1 cellular context compared by ENCODE assay signal in the genomic region with DNA sequence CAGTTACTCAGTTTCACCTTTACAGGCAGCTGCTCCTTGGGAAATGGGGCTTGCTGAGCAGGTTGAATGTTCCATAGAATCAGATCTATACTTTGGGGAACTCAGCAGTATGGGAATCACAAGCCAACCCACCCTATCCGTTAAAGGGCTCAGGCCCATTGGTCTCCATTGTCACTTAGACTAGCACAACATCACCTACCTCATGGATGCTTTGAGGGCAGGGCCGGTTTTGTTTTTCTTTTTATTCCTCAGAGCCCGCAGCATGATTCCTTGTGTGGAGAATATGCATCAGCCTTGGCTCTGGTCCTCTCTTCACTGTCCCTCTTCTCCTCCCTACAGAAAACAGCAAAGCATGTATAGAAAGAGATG.
TF ChIP-seq lines count a peak whose summit lies in the region.

No MANE protein-coding gene starts in this region.

TF ChIP-seq in GM23338, 12 proteins besides CTCF, POLR2A, EP300 and RAD21:
- no peak for TF ChIP-seq CREB1 (CRISPR knock-in tag; IDR thresholded peaks at IDR 0.05; ENCODE audit: low read depth)
- no peak for TF ChIP-seq POLR2AphosphoS5 (IDR thresholded peaks at IDR 0.05; ENCODE audit: low read depth)
